8 cellular contexts compared by ENCODE assay signal in the genomic region with DNA sequence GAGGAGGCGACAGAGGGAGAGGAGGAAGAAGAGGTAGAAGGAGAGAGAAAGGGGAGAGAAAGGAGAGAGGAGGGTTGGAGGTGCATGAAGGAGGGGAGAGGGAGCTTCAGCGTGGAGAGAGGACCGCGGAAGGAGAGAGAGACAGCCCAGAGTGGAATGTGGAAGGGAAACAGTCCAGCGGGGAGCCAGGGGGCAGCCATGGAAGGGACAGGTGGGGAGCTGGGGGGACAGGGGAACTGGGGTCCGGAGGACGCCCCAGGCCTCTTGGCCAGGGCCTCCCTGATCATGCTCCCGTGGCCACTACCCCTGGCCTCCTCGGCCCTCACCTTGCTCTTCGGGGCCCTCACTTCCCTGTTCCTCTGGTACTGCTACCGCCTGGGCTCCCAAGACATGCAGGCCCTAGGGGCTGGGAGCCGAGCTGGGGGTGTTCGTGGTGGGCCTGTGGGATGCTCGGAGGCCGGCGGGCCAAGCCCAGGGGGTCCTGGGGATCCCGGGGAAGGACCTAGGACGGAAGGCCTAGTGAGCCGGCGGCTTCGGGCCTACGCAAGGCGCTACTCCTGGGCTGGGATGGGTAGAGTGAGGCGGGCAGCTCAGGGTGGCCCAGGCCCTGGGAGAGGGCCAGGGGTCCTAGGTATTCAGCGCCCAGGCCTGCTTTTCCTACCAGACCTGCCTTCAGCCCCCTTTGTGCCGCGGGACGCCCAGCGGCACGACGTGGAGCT. TPM values are rescaled to one million over a fixed set of nuclear protein-coding genes. Genes with fewer than 3 reads are reported as not detected.
DNase-seq lines count a peak whose midpoint lies in the region; ATAC-seq and TF ChIP-seq lines count a peak whose summit lies in the region.

No MANE protein-coding gene starts in this region.

- H3K9me2 ChIP-seq in hepatocyte (replicated peaks; ENCODE audit: insufficient read depth) = no peaks in the 10 kb centered on the region

- no peak overlapping the region for H3K27ac Mint-ChIP-seq in T-helper 1 cell treated with Interleukin-12 subunit alpha and Interleukin-12 subunit beta and Interleukin-4 antibody, amounts not matched to agents 30 μg/mL and 1 μg/mL, for 36 hours
- H3K27ac Mint-ChIP-seq in activated B cell treated with CpG ODN at 0.5 μM for 24 hours = no peak overlapping the region

- 68% methylated on average over 22 of the region's 31 CpGs for WGBS in hepatocyte (ENCODE audit: low lambda C conversion rate, missing lambda C conversion rate)
- 29 to 49% (median 37%) methylated on average over 22 to 31 of the region's 31 CpGs for WGBS in stomach, 5 donors

- H3K36me3 Mint-ChIP-seq in T-helper 1 cell treated with Interleukin-12 subunit alpha and Interleukin-12 subunit beta and Interleukin-4 antibody, amounts not matched to agents 30 μg/mL and 1 μg/mL, for 36 hours (ENCODE audit: low read depth) = no peaks in the 10 kb centered on the region
- no peaks in the 10 kb centered on the region for H3K36me3 Mint-ChIP-seq in activated B cell treated with CpG ODN at 0.5 μM for 24 hours (ENCODE audit: low read depth)

- H3K27me3 Mint-ChIP-seq in T-helper 1 cell treated with Interleukin-12 subunit alpha and Interleukin-12 subunit beta and Interleukin-4 antibody, amounts not matched to agents 30 μg/mL and 1 μg/mL, for 36 hours (ENCODE audit: low read depth) = peaks cover 32% of the 10 kb centered on the region
- H3K27me3 Mint-ChIP-seq in activated B cell treated with CpG ODN at 0.5 μM for 24 hours = peaks cover 28% of the 10 kb centered on the region

- H2AFZ ChIP-seq in hepatocyte = peak overlapping the region; percentile 83

- peaks cover 13% of the 10 kb centered on the region for H3K4me1 Mint-ChIP-seq in T-helper 1 cell treated with Interleukin-12 subunit alpha and Interleukin-12 subunit beta and Interleukin-4 antibody, amounts not matched to agents 30 μg/mL and 1 μg/mL, for 36 hours (ENCODE audit: low read depth)
- H3K4me1 Mint-ChIP-seq in activated B cell treated with CpG ODN at 0.5 μM for 24 hours = peaks cover 5% of the 10 kb centered on the region

- no peak for TF ChIP-seq EP300 in stomach (IDR thresholded peaks at IDR 0.05)

- peaks cover 3% of the 10 kb centered on the region for H3K4me1 ChIP-seq in hepatocyte (ENCODE audit: insufficient read depth)
- H3K4me1 ChIP-seq in stomach = peaks cover 4 to 38% (median 34%) of the 10 kb centered on the region in 4 donors

- H3K9me3 ChIP-seq in hepatocyte (ENCODE audit: low read depth) (no peaks in the 10 kb centered on the region), stomach (no peaks in the 10 kb centered on the region)

- DNase-seq in T-helper 1 cell = no peak
- DNase-seq in activated B cell treated with CpG ODN at 0.5 μM for 24 hours = no peak
- no peak for DNase-seq in hepatocyte (ENCODE audit: low spot score)
- DNase-seq in stomach = peak; percentile 25
- no peak for DNase-seq in SKM-1 treated with dmso at 0.1 percent for 144 hours (lab: John Stamatoyannopoulos, UW; ENCODE audit: unreplicated experiment)
- no peak for DNase-seq in GM19238 (ENCODE audit: insufficient read length, low spot score)
- no peak for DNase-seq in NCI-H748 (lab: John Stamatoyannopoulos, UW; ENCODE audit: unreplicated experiment)

- H3K27me3 ChIP-seq in hepatocyte (no peaks in the 10 kb centered on the region), stomach (peaks cover 0 to 52% (median 25%) of the 10 kb centered on the region in 3 donors)

- no peak for ATAC-seq in activated B cell treated with CpG ODN at 0.5 μM for 24 hours (ENCODE audit: low read depth)

- CTCF ChIA-PET in activated B cell treated with CpG ODN at 0.5 μM for 24 hours (lab: Charles Lee) = no interaction called here

- TF ChIP-seq CTCF in activated B cell treated with CpG ODN at 0.5 μM for 24 hours (IDR thresholded peaks at IDR 0.05) = no peak
- TF ChIP-seq CTCF in hepatocyte (IDR thresholded peaks at IDR 0.05; ENCODE audit: poor library complexity) = no peak
- no peak for TF ChIP-seq CTCF in stomach (IDR thresholded peaks at IDR 0.05)

- H3K4me3 Mint-ChIP-seq in T-helper 1 cell treated with Interleukin-12 subunit alpha and Interleukin-12 subunit beta and Interleukin-4 antibody, amounts not matched to agents 30 μg/mL and 1 μg/mL, for 36 hours = peak overlapping the region; percentile 73
- H3K4me3 Mint-ChIP-seq in activated B cell treated with CpG ODN at 0.5 μM for 24 hours = peak overlapping the region; percentile 77

- intact Hi-C loops in activated B cell treated with CpG ODN at 0.5 μM for 24 hours (cut with micrococcal nuclease) (loop anchor here (1.0 kb wide), 3 partner anchors 25 to 60 kb away; a partner anchor contains a TSS), stomach (cut with DNase I; ENCODE audit: low total_unique reads) (no loop called here)

- peak overlapping the region; percentile 95 for H3K4me3 ChIP-seq in hepatocyte
- peak overlapping the region; percentile 52 to 68 (median 60) for H3K4me3 ChIP-seq in stomach

- H3K9me3 Mint-ChIP-seq in T-helper 1 cell treated with Interleukin-12 subunit alpha and Interleukin-12 subunit beta and Interleukin-4 antibody, amounts not matched to agents 30 μg/mL and 1 μg/mL, for 36 hours = no peaks in the 10 kb centered on the region
- no peaks in the 10 kb centered on the region for H3K9me3 Mint-ChIP-seq in activated B cell treated with CpG ODN at 0.5 μM for 24 hours

- H3K27ac ChIP-seq in hepatocyte = peak overlapping the region; percentile 96
- peak overlapping the region; percentile 81 to 93 (median 89) for H3K27ac ChIP-seq in stomach

- no peak for TF ChIP-seq POLR2A in stomach (IDR thresholded peaks at IDR 0.05)

- no peaks in the 10 kb centered on the region for H4K20me1 ChIP-seq in hepatocyte (ENCODE audit: insufficient read depth, poor library complexity, severe bottlenecking)

- H3K79me2 ChIP-seq in hepatocyte = peaks cover 5% of the 10 kb centered on the region

- H3K36me3 ChIP-seq in hepatocyte (replicated peaks; ENCODE audit: insufficient read depth, low read depth) (no peaks in the 10 kb centered on the region), stomach (peaks cover 0 to 6% (median 2%) of the 10 kb centered on the region in 4 donors)

- H3K4me2 ChIP-seq in hepatocyte = peak overlapping the region; percentile 98

- POLR2A ChIA-PET in activated B cell treated with CpG ODN at 0.5 μM for 24 hours (lab: Charles Lee) = interaction anchor here (1.1 kb wide), 1 partner anchor 96 kb away, joined by 3 read pairs; no protein-coding TSS in a partner anchor

RNA-seq across cellular contexts. Expression of a gene that starts 0.8 kb away (rescaled TPM):
- total RNA-seq in activated B cell treated with CpG ODN at 0.5 μM for 24 hours (0.12 TPM in 1 of 2 replicates, not detected in the other), hepatocyte (12.6 and 18.6 TPM in 2 replicates), stomach (10 to 100 TPM in 1 of 5 donors, 1 to 10 TPM in 2, not detected in 2; 4.5 to 11.0 (median 8.4) TPM)
- polyA plus RNA-seq in hepatocyte (35.5 and 40.0 TPM in 2 replicates), stomach (10 to 100 TPM; 11.6 to 29.8 (median 15.7) TPM)

RNA-seq across cellular contexts. Expression of a gene that starts 1.7 kb away (rescaled TPM):
- total RNA-seq in activated B cell treated with CpG ODN at 0.5 μM for 24 hours (not detected in 2 replicates), hepatocyte (18.0 and 36.1 TPM in 2 replicates), stomach (10 to 100 TPM in 2 of 5 donors, 1 to 10 TPM in 2, not detected in 1; 6.2 to 31.4 (median 12.0) TPM)
- polyA plus RNA-seq in hepatocyte (39.9 and 45.8 TPM in 2 replicates), stomach (1 to 10 TPM; 1.5 to 7.7 (median 7.6) TPM)

RNA-seq across cellular contexts. Expression of a gene that starts 25.0 kb away (rescaled TPM):
- total RNA-seq in activated B cell treated with CpG ODN at 0.5 μM for 24 hours = 37.5 and 44.4 TPM in 2 replicates
- total RNA-seq in hepatocyte = 5.3 and 14.3 TPM in 2 replicates
- 18.8 and 23.5 TPM in 2 replicates for polyA plus RNA-seq in hepatocyte
- 100 to 1,000 TPM in 1 of 5 donors, 10 to 100 TPM in 4; 15.4 to 182 (median 35.3) TPM for total RNA-seq in stomach
- 10 to 100 TPM in 1 of 3 donors, 1 to 10 TPM in 2; 6.3 to 14.3 (median 7.4) TPM for polyA plus RNA-seq in stomach

RNA-seq across cellular contexts. Expression of a gene that starts 38.0 kb away (rescaled TPM):
- 28.7 and 29.8 TPM in 2 replicates for total RNA-seq in activated B cell treated with CpG ODN at 0.5 μM for 24 hours
- 94.1 and 97.1 TPM in 2 replicates for total RNA-seq in hepatocyte
- 143 and 147 TPM in 2 replicates for polyA plus RNA-seq in hepatocyte
- total RNA-seq in stomach = 10 to 100 TPM in 4 of 5 donors, 1 to 10 TPM in 1; 2.3 to 91.5 (median 54.5) TPM
- 10 to 100 TPM; 51.6 to 72.6 (median 53.9) TPM for polyA plus RNA-seq in stomach
